ENCODE assay signal across 8 cellular contexts in the genomic region with DNA sequence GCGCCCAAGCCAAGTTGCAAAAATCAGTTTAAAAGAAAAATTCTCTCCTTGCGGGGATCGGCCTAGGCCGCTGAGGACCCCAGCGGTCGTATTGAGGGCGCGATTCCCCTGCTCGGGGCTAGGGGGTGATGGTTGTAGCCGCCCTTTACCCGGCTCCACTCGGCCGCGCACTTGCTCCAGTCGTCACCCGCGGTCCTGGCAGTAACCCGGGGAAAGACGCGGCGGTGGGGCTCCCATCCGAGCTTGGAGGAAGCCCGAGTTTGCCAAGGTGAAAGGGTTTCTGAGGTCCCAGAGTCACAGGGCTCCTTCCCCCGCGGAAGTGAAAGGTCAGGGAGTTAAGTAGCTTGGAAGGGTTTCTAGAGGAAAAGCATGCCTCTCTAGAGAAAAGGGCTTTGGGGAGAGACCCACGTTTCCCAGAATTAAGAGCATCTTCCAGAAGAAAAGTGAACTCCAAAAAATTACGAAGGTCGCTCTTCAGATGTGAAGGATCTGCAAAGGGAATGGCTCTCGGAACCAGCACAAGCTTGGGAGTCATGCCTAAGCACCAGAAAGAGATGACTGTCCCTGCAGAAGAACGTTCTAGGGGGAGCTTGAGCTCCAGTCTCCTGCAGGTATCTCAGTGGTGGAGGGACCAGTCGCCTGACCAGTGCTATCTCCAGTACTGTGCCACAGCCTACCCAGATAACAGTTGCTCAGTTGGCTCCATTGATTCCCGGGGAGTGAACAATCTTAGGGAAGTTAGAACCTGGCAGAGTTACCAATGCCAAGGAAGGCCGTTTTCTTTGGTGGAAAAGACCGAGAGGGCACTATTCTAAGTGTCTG. TPM values are rescaled to one million over a fixed set of nuclear protein-coding genes. Genes with fewer than 3 reads are reported as not detected.
DNase-seq lines count a peak whose midpoint lies in the region; ATAC-seq lines count a peak whose summit lies in the region.

No MANE protein-coding gene starts in this region.

- H2BK120ac ChIP-seq in mesendoderm (ENCODE audit: low read depth, low read length) = no peak overlapping the region

- WGBS in mesendoderm (ENCODE audit: extremely low coverage, insufficient coverage, low lambda C conversion rate) = no CpG with 5 or more reads among the region's 34 CpGs

- H3K27ac Mint-ChIP-seq in IgD-negative memory B cell = peak overlapping the region; percentile 92 to 97 (median 93)
- peak overlapping the region; percentile 98 to 100 for H3K27ac Mint-ChIP-seq in effector memory CD8-positive, alpha-beta T cell

- no peak overlapping the region for H3K4ac ChIP-seq in mesendoderm (ENCODE audit: low read depth, low read length)

- H3K4me2 ChIP-seq in mesendoderm (ENCODE audit: low read length) = peak overlapping the region; percentile 90

- no peaks in the 10 kb centered on the region for H3K27me3 ChIP-seq in mesendoderm (ENCODE audit: insufficient read depth, low read length, poor library complexity)

- peak; percentile 65 for DNase-seq in D341Med (ENCODE audit: low spot score)
- DNase-seq in activated CD4-positive, alpha-beta T cell treated with anti-CD3 and anti-CD28 coated beads for 4 hours = peak; percentile 35 to 46
- peak in 1 of 3 experiments; percentile 5 for DNase-seq in effector memory CD8-positive, alpha-beta T cell
- peak; percentile 49 for DNase-seq in mesendoderm
- peak; percentile 50 for DNase-seq in stimulated activated naive CD8-positive, alpha-beta T cell treated with anti-CD3 and anti-CD28 coated beads, Interleukin-15, Interleukin-2, amounts not matched to agents 100 U/mL and 50 U/mL, for 24 hours
- no peak for DNase-seq in cortex of kidney (lab: John Stamatoyannopoulos, UW)

- H3K79me1 ChIP-seq in mesendoderm (ENCODE audit: low read length) = peaks cover 7% of the 10 kb centered on the region

- no peak overlapping the region for H3K23ac ChIP-seq in mesendoderm (ENCODE audit: low read length)

- peak overlapping the region; percentile 55 for H3K4me3 ChIP-seq in mesendoderm (ENCODE audit: low read length)

- no peak overlapping the region for H2BK5ac ChIP-seq in mesendoderm (ENCODE audit: low read length)

- no peaks in the 10 kb centered on the region for H3K9me3 Mint-ChIP-seq in IgD-negative memory B cell
- no peaks in the 10 kb centered on the region for H3K9me3 Mint-ChIP-seq in effector memory CD8-positive, alpha-beta T cell

- H3K56ac ChIP-seq in mesendoderm (ENCODE audit: low read length) = peak overlapping the region; percentile 85

- peak overlapping the region; percentile 87 to 97 (median 92) for H3K4me3 Mint-ChIP-seq in IgD-negative memory B cell
- H3K4me3 Mint-ChIP-seq in effector memory CD8-positive, alpha-beta T cell = peak overlapping the region; percentile 92 to 96

- no peak overlapping the region for H2BK15ac ChIP-seq in mesendoderm (replicated peaks; ENCODE audit: low read depth)

- H3K79me2 ChIP-seq in mesendoderm (ENCODE audit: control insufficient read depth, insufficient read depth, low read length) = no peaks in the 10 kb centered on the region

- peaks cover 1% of the 10 kb centered on the region for H3K36me3 ChIP-seq in mesendoderm (ENCODE audit: control insufficient read depth, insufficient read depth, low read length)

- ATAC-seq in GM21423 (IDR thresholded peaks at IDR 0.05; ENCODE audit: unreplicated experiment) = peak; percentile 3
- ATAC-seq in effector memory CD8-positive, alpha-beta T cell (replicated peaks) = peak; percentile 8
- peak; percentile 2 for ATAC-seq in stimulated activated naive CD8-positive, alpha-beta T cell treated with anti-CD3 and anti-CD28 coated beads, Interleukin-15, Interleukin-2, amounts not matched to agents 100 U/mL and 50 U/mL, for 24 hours

- no peak overlapping the region for H4K8ac ChIP-seq in mesendoderm (ENCODE audit: low read depth, low read length)

- peak overlapping the region; percentile 20 for H3K27ac ChIP-seq in mesendoderm (ENCODE audit: low read depth, low read length)

- H3K4me1 Mint-ChIP-seq in IgD-negative memory B cell = peaks cover 13 to 20% (median 17%) of the 10 kb centered on the region in 3 donors
- H3K4me1 Mint-ChIP-seq in effector memory CD8-positive, alpha-beta T cell (ENCODE audit: low read depth in 2 of 2) = peaks cover 22 to 28% of the 10 kb centered on the region in 2 donors

- peaks cover 5% of the 10 kb centered on the region for H3K4me1 ChIP-seq in mesendoderm (ENCODE audit: control insufficient read depth, low read depth, low read length)

- no peak overlapping the region for H3K18ac ChIP-seq in mesendoderm (ENCODE audit: low read length)

- peak overlapping the region; percentile 75 for H3K9ac ChIP-seq in mesendoderm (ENCODE audit: low read length)

- H4K5ac ChIP-seq in mesendoderm (ENCODE audit: low read length) = no peak overlapping the region

- H3K36me3 Mint-ChIP-seq in IgD-negative memory B cell = no peaks in the 10 kb centered on the region
- H3K36me3 Mint-ChIP-seq in effector memory CD8-positive, alpha-beta T cell (ENCODE audit: insufficient read depth) = peaks cover 53% of the 10 kb centered on the region

- H2AK5ac ChIP-seq in mesendoderm (ENCODE audit: low read length) = no peak overlapping the region

- H3K27me3 Mint-ChIP-seq in IgD-negative memory B cell = no peaks in the 10 kb centered on the region
- H3K27me3 Mint-ChIP-seq in effector memory CD8-positive, alpha-beta T cell = no peaks in the 10 kb centered on the region

RNA-seq across cellular contexts. Expression of gene LAP3, which starts 0.9 kb away (rescaled TPM):
- polyA plus RNA-seq in IgD-negative memory B cell = 47.6 TPM
- 45.8 TPM for polyA plus RNA-seq in mesendoderm (2013, experiment 1 of 2)
- polyA plus RNA-seq in mesendoderm (2013, experiment 2 of 2) = 46.7 TPM

RNA-seq across cellular contexts. Expression of gene MED28, which starts 36.6 kb away (rescaled TPM):
- 37.7 TPM for polyA plus RNA-seq in IgD-negative memory B cell
- 28.4 TPM for polyA plus RNA-seq in mesendoderm (2013, experiment 1 of 2)
- polyA plus RNA-seq in mesendoderm (2013, experiment 2 of 2) = 26.4 TPM
